In the genomic region with DNA sequence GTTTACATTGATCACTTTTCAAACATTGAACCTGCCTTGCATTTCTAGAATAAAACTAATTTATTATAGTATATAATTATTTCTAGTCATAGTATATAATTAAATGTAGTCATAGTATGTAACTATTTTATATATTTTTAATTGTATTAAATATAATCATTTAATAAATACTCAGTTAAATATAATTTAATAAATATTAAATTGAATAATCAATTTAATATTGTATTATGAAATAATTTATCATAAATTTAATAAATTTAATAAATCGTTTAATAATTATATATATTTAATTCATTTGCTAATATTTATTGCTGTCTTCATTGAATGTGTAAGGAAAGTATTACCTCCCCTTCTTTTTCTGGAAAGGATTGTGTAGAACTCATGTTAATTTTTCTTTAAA, we compare ENCODE assay signal across 21 cellular contexts.
"Had no signal": no experiment of that assay in that cellular context is flagged by ENCODE, and none has a peak within 500 bp of the region (broad histone marks: within the 10 kb centered on the region; RNA-seq: fewer than 3 reads in every experiment).

No MANE protein-coding gene starts in this region.

- H3K9me3 Mint-ChIP-seq: IgD-negative memory B cell had no signal

- H3K27ac ChIP-seq: HL-60, KMS-11, RWPE1 had no signal

- H3K9me3 ChIP-seq: SK-N-SH had no signal

- DNase-seq: MV-4-11, NCI-H1048, NCI-H1105 treated with DMSO at 0.1 percent for 48 hours, NCI-H1417 treated with DMSO at 0.1 percent for 48 hours, NCI-H146, NCI-H1694 treated with DMSO at 0.1 percent for 48 hours, NCI-H1930, NCI-H2081, NCI-H2107, NCI-H2227 treated with DMSO at 0.1 percent for 48 hours, NCI-H524, NCI-H526 treated with DMSO at 0.1 percent for 48 hours, NCI-H748 treated with DMSO at 0.1 percent for 48 hours, SHP77, SK-N-SH had no signal

- H3K4me3 ChIP-seq: K562 had no signal

- FAIRE-seq: HTR-8/SVneo, K562 had no signal

- H3K27ac Mint-ChIP-seq: IgD-negative memory B cell had no signal

- H3K4me3 Mint-ChIP-seq: IgD-negative memory B cell had no signal

- ATAC-seq: K562 had no signal

- H3K4me1 Mint-ChIP-seq: IgD-negative memory B cell had no signal

- H3K36me3 Mint-ChIP-seq: IgD-negative memory B cell had no signal
